In genomic region chr5:100668511-100668910, GRCh38 we compare ENCODE assay signal across 20 cellular contexts.
DNase-seq lines count a peak whose midpoint lies in the region; TF ChIP-seq lines count a peak whose summit lies in the region.
"Had no signal": no experiment of that assay in that cellular context is flagged by ENCODE, and none has a peak within 500 bp of the region (broad histone marks: within the 10 kb centered on the region; RNA-seq: fewer than 3 reads in every experiment).

No MANE protein-coding gene starts in this region.

- H3K4me1 Mint-ChIP-seq in nephron progenitor cell (no peaks in the 10 kb centered on the region), progenitor cell of endocrine pancreas (ENCODE audit: low read depth) (no peaks in the 10 kb centered on the region)

- no peak overlapping the region for H3K9ac ChIP-seq in fibroblast of lung (ENCODE audit: insufficient read depth, low read length)
- H3K9ac ChIP-seq in smooth muscle cell (ENCODE audit: low read depth), result no peak overlapping the region

- H3K9me3 ChIP-seq in fibroblast of lung (ENCODE audit: control insufficient read depth, insufficient read depth, low read depth, low read length), result no peaks in the 10 kb centered on the region
- H3K9me3 ChIP-seq in smooth muscle cell (replicated peaks; ENCODE audit: low read depth), result no peaks in the 10 kb centered on the region
- H3K9me3 ChIP-seq: pancreas, tibial artery had no signal

- H3K4me1 ChIP-seq in fibroblast of lung (ENCODE audit: control insufficient read depth, extremely low read depth, insufficient read depth, low read length) (no peaks in the 10 kb centered on the region), smooth muscle cell (ENCODE audit: low read depth) (no peaks in the 10 kb centered on the region)
- H3K4me1 ChIP-seq: pancreas, tibial artery had no signal

- H3K27me3 ChIP-seq in fibroblast of lung (ENCODE audit: control insufficient read depth, insufficient read depth, low read length), result no peaks in the 10 kb centered on the region
- H3K27me3 ChIP-seq in smooth muscle cell (ENCODE audit: low read depth), result no peaks in the 10 kb centered on the region
- H3K27me3 ChIP-seq: pancreas, tibial artery had no signal

- H3K4me3 Mint-ChIP-seq in nephron progenitor cell, result no peak overlapping the region
- no peak overlapping the region for H3K4me3 Mint-ChIP-seq in progenitor cell of endocrine pancreas (ENCODE audit: low read depth)

- DNase-seq in HS-5 (ENCODE audit: low read depth) (peak; percentile 47), RWPE1 (ENCODE audit: low spot score) (peak; percentile 70), fibroblast of lung (ENCODE audit: low read depth in 2 of 2) (peak; percentile 28 to 66), smooth muscle cell (lab: John Stamatoyannopoulos, UW; ENCODE audit: unreplicated experiment) (no peak), nephron progenitor cell (no peak), progenitor cell of endocrine pancreas (ENCODE audit: low spot score, unreplicated experiment) (no peak), OCI-M2 (lab: John Stamatoyannopoulos, UW; ENCODE audit: unreplicated experiment) (no peak)
- DNase-seq: activated effector memory CD4-positive, alpha-beta T cell treated with anti-CD3 and anti-CD28 coated beads, Interleukin-2, amount 50 U/mL, for 16 hours; cortex of kidney; DMS153; erythroblast; hippocampal formation; NCI-H1436; NCI-H2227 treated with DMSO at 0.1 percent for 48 hours; pancreas; SIG-M5; T-helper 2 cell; tibial artery had no signal

- no peak overlapping the region for H3K4me3 ChIP-seq in fibroblast of lung (replicated peaks in 1 of 4; ENCODE audit: control extremely low read depth in 1 of 4, insufficient read depth in 1 of 4, low read depth in 3 of 4, low read length in 4 of 4)
- H3K4me3 ChIP-seq in smooth muscle cell, result no peak overlapping the region
- H3K4me3 ChIP-seq: pancreas, skin epidermis, tibial artery had no signal

- H2AFZ ChIP-seq in fibroblast of lung (ENCODE audit: low read length) (no peak overlapping the region), smooth muscle cell (ENCODE audit: low read depth) (no peak overlapping the region)

- H3K27ac ChIP-seq in RWPE1 (no peak overlapping the region), fibroblast of lung (ENCODE audit: insufficient read depth, low read length) (no peak overlapping the region), smooth muscle cell (ENCODE audit: low read depth) (no peak overlapping the region)
- H3K27ac ChIP-seq: C4-2B, pancreas, tibial artery had no signal

- 62% methylated on average over 3 of the region's 3 CpGs for WGBS in smooth muscle cell (ENCODE audit: low lambda C conversion rate)

- POLR2A ChIA-PET in RWPE1 (lab: Yijun Ruan, JAX; ENCODE audit: low non-redundant PET), result no interaction called here

- no peaks in the 10 kb centered on the region for H3K36me3 ChIP-seq in fibroblast of lung (ENCODE audit: control insufficient read depth, insufficient read depth, low read length)
- H3K36me3 ChIP-seq in smooth muscle cell (ENCODE audit: low read depth), result no peaks in the 10 kb centered on the region
- H3K36me3 ChIP-seq: pancreas, tibial artery had no signal

- TF ChIP-seq CTCF in RWPE1 (conservative IDR thresholded peaks at IDR 0.05; ENCODE audit: low read depth), result no peak
- no peak for TF ChIP-seq CTCF in fibroblast of lung (conservative IDR thresholded peaks at IDR 0.05 in 1 of 2, IDR thresholded peaks at IDR 0.05 in 1 of 2; ENCODE audit: low read depth in 1 of 2, low read length in 2 of 2)
- no peak for TF ChIP-seq CTCF in smooth muscle cell (IDR thresholded peaks at IDR 0.05; ENCODE audit: borderline replicate concordance, insufficient read depth, poor library complexity, severe bottlenecking)
- TF ChIP-seq CTCF in nephron progenitor cell (IDR thresholded peaks at IDR 0.05), result no peak
- no peak for TF ChIP-seq CTCF in progenitor cell of endocrine pancreas (IDR thresholded peaks at IDR 0.05; ENCODE audit: unreplicated experiment)

- H3K36me3 Mint-ChIP-seq in nephron progenitor cell (ENCODE audit: low read depth) (no peaks in the 10 kb centered on the region), progenitor cell of endocrine pancreas (ENCODE audit: insufficient read depth) (no peaks in the 10 kb centered on the region)

- H3K9me3 Mint-ChIP-seq in nephron progenitor cell, result peaks cover 3% of the 10 kb centered on the region
- peaks cover 6% of the 10 kb centered on the region for H3K9me3 Mint-ChIP-seq in progenitor cell of endocrine pancreas (ENCODE audit: low read depth)

- CTCF ChIA-PET in RWPE1 (lab: Yijun Ruan, JAX), result interaction anchor here (0.6 kb wide), 1 partner anchor 66 kb away, joined by 3 read pairs; no protein-coding TSS in a partner anchor

- no peaks in the 10 kb centered on the region for H3F3A ChIP-seq in smooth muscle cell (ENCODE audit: low read depth)

- H3K4me2 ChIP-seq in fibroblast of lung (ENCODE audit: extremely low read depth, insufficient read depth, low read length) (no peak overlapping the region), smooth muscle cell (peak overlapping the region; percentile 34)

- H4K20me1 ChIP-seq in fibroblast of lung (ENCODE audit: control insufficient read depth, extremely low read depth, insufficient read depth, low read length) (no peaks in the 10 kb centered on the region), smooth muscle cell (ENCODE audit: low read depth) (no peaks in the 10 kb centered on the region)

- H3K27ac Mint-ChIP-seq in nephron progenitor cell (no peak overlapping the region), progenitor cell of endocrine pancreas (no peak overlapping the region)

- H3K79me2 ChIP-seq in fibroblast of lung (ENCODE audit: control insufficient read depth, insufficient read depth, low read length) (no peaks in the 10 kb centered on the region), smooth muscle cell (ENCODE audit: low read depth) (no peaks in the 10 kb centered on the region)

- H3K27me3 Mint-ChIP-seq in nephron progenitor cell (ENCODE audit: low read depth, poor library complexity) (peaks cover 8% of the 10 kb centered on the region), progenitor cell of endocrine pancreas (no peaks in the 10 kb centered on the region)

Comparison
In these comparisons a context has a peak if more than half of its experiments do, and no peak if none do; other contexts are left out.
1. DNase-seq: peak in HS-5 (single experiment), RWPE1 (single experiment) and fibroblast of lung (2 of 2); none in smooth muscle cell (single experiment), nephron progenitor cell (single experiment), progenitor cell of endocrine pancreas (single experiment) and OCI-M2 (single experiment).